Comparison of ENCODE assay signal across 12 cellular contexts in the genomic region with DNA sequence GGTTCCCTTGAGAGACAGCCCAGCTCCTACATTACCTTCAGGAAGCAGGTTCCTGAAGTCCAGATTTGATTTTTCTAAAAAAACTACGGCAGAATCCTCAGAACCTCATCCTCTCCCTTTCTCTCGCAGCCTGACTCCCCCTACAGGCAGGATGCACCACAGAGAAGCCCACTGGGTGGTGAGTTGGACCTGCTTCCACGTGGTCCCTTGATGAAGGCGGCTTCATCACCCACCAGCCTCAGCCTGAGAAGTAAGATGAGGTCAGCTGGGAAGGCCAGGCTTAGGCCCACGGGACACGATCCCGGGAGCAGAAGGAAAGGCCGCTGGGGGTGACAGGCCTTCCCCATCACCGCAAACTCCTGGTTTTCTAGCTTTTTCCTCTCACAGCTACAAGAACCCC.
DNase-seq lines count a peak whose midpoint lies in the region; ATAC-seq and TF ChIP-seq lines count a peak whose summit lies in the region.
"Had no signal": no experiment of that assay in that cellular context is flagged by ENCODE, and none has a peak within 500 bp of the region (broad histone marks: within the 10 kb centered on the region; RNA-seq: fewer than 3 reads in every experiment).

No MANE protein-coding gene starts in this region.

- no peak overlapping the region for H3K27ac ChIP-seq in mammary epithelial cell (ENCODE audit: insufficient read depth, low read depth, low read length)
- H3K27ac ChIP-seq in mesodermal cell (ENCODE audit: low read depth, low read length, severe bottlenecking) = peak overlapping the region; percentile 23
- H3K27ac ChIP-seq in suprapubic skin = no peak overlapping the region
- H3K27ac ChIP-seq: vagina had no signal

- H3K4me3 ChIP-seq in AG10803 (ENCODE audit: low read length) = no peak overlapping the region
- H3K4me3 ChIP-seq in mammary epithelial cell (replicated peaks in 1 of 3; ENCODE audit: insufficient read depth in 1 of 3, low read depth in 2 of 3, low read length in 3 of 3) = no peak overlapping the region
- H3K4me3 ChIP-seq in mesodermal cell (ENCODE audit: extremely low read depth, insufficient read depth, low read length, poor library complexity, severe bottlenecking) = no peak overlapping the region
- no peak overlapping the region for H3K4me3 ChIP-seq in suprapubic skin
- H3K4me3 ChIP-seq: vagina had no signal

- H3K36me3 ChIP-seq in mammary epithelial cell (ENCODE audit: insufficient read depth, low read length) (peaks cover 43% of the 10 kb centered on the region), mesodermal cell (ENCODE audit: control insufficient read depth, insufficient read depth, low read length) (peaks cover 94% of the 10 kb centered on the region), suprapubic skin (peaks cover 67% of the 10 kb centered on the region)

- H3K9ac ChIP-seq in mammary epithelial cell (ENCODE audit: insufficient read depth, low read length) = no peak overlapping the region

- H3K4me3 Mint-ChIP-seq in natural killer cell = no peak overlapping the region
- H3K4me3 Mint-ChIP-seq: CD8-positive, alpha-beta memory T cell had no signal

- no peak overlapping the region for H2AFZ ChIP-seq in mammary epithelial cell (ENCODE audit: low read depth, low read length)

- H3K27me3 ChIP-seq in mammary epithelial cell (ENCODE audit: insufficient read depth, low read length) = no peaks in the 10 kb centered on the region
- H3K27me3 ChIP-seq in suprapubic skin = no peaks in the 10 kb centered on the region
- H3K27me3 ChIP-seq: vagina had no signal

- TF ChIP-seq POLR2A in suprapubic skin (IDR thresholded peaks at IDR 0.05) = no peak

- H3K9me3 ChIP-seq in mammary epithelial cell (replicated peaks; ENCODE audit: insufficient read depth, low read length) (no peaks in the 10 kb centered on the region), mesodermal cell (ENCODE audit: control insufficient read depth, low read length) (no peaks in the 10 kb centered on the region), suprapubic skin (no peaks in the 10 kb centered on the region)
- H3K9me3 ChIP-seq: vagina had no signal

- peak; percentile 37 for TF ChIP-seq CTCF in AG10803 (conservative IDR thresholded peaks at IDR 0.05; ENCODE audit: low read length)
- TF ChIP-seq CTCF in mammary epithelial cell (conservative IDR thresholded peaks at IDR 0.05 in 1 of 2, IDR thresholded peaks at IDR 0.05 in 1 of 2; ENCODE audit: extremely low read depth in 1 of 2, insufficient read depth in 1 of 2, low read depth in 1 of 2, low read length in 2 of 2) = peak; percentile 13 to 29
- no peak for TF ChIP-seq CTCF in natural killer cell (IDR thresholded peaks at IDR 0.05)
- no peak for TF ChIP-seq CTCF in suprapubic skin (IDR thresholded peaks at IDR 0.05)

- H3K9me3 Mint-ChIP-seq in natural killer cell = peaks cover 2 to 6% of the 10 kb centered on the region in 2 donors

- no peak for ATAC-seq in natural killer cell
- ATAC-seq: left lobe of liver had no signal

- H3K79me2 ChIP-seq in mammary epithelial cell (ENCODE audit: insufficient read depth, low read length) = peaks cover 90% of the 10 kb centered on the region

- in situ Hi-C loops in mammary epithelial cell (cut with MboI; ENCODE audit: low sequenced_read_pairs in 2 of 2) = no loop called here

- H4K20me1 ChIP-seq in mammary epithelial cell (ENCODE audit: insufficient read depth, low read length) = no peaks in the 10 kb centered on the region

- H3K27me3 Mint-ChIP-seq in natural killer cell (ENCODE audit: low read depth in 2 of 2) = no peaks in the 10 kb centered on the region

- H3K4me1 ChIP-seq in mammary epithelial cell (ENCODE audit: insufficient read depth, low read length) = peaks cover 55% of the 10 kb centered on the region
- peaks cover 41% of the 10 kb centered on the region for H3K4me1 ChIP-seq in mesodermal cell (ENCODE audit: control insufficient read depth, insufficient read depth, low read length, poor library complexity, severe bottlenecking)
- peaks cover 3% of the 10 kb centered on the region for H3K4me1 ChIP-seq in suprapubic skin

- peaks cover 27 to 37% of the 10 kb centered on the region in 2 donors for H3K4me1 Mint-ChIP-seq in natural killer cell

- dilution Hi-C loops in mammary epithelial cell (cut with HindIII; ENCODE audit: low sequenced_read_pairs) = no loop called here

- WGBS in mammary epithelial cell (ENCODE audit: low coverage, missing lambda C conversion rate) = 83% methylated on average over 9 of the region's 9 CpGs
- WGBS in mesodermal cell (ENCODE audit: insufficient coverage in 2 of 2), 2 experiments = 95 to 99% methylated on average over 7 of the region's 9 CpGs
- WGBS in suprapubic skin = 87% methylated on average over 9 of the region's 9 CpGs

- H3K27ac Mint-ChIP-seq in natural killer cell = no peak overlapping the region

- no peak for DNase-seq in AG10803 (ENCODE audit: low read depth)
- peak; percentile 22 for DNase-seq in HEK293T (ENCODE audit: extremely low spot score)
- no peak for DNase-seq in mammary epithelial cell
- no peak for DNase-seq in NCI-H345 (lab: John Stamatoyannopoulos, UW)
- DNase-seq in activated CD4-positive, alpha-beta T cell treated with anti-CD3 and anti-CD28 coated beads for 48 hours = no peak
- DNase-seq in natural killer cell = no peak
- no peak for DNase-seq in suprapubic skin (ENCODE audit: low spot score in 2 of 2)
- DNase-seq: amygdala; CD8-positive, alpha-beta memory T cell had no signal

- CTCF ChIA-PET in HEK293T (lab: Yijun Ruan, JAX) = interaction anchor here (2.0 kb wide), 1 partner anchor 15 kb away, joined by 7 read pairs; no protein-coding TSS in a partner anchor
- CTCF ChIA-PET in mammary epithelial cell (lab: Charles Lee; ENCODE audit: low non-redundant PET) = no interaction called here

- BruUV-seq in mammary epithelial cell (replicated peaks; lab: Mats Ljungman, UMichigan) = no TSS peak

- no peaks in the 10 kb centered on the region for H3K36me3 Mint-ChIP-seq in natural killer cell

- intact Hi-C loops in mammary epithelial cell (cut with micrococcal nuclease) (no loop called here), natural killer cell (cut with micrococcal nuclease) (no loop called here)

- POLR2A ChIA-PET in HEK293T (lab: Yijun Ruan, JAX) = no interaction called here

- H3K4me2 ChIP-seq in mammary epithelial cell (ENCODE audit: insufficient read depth, low read depth, low read length) = no peak overlapping the region

- no peak for TF ChIP-seq EP300 in suprapubic skin (IDR thresholded peaks at IDR 0.05)

TF ChIP-seq in HEK293T, 16 proteins besides CTCF, POLR2A, EP300 and RAD21:
- TF ChIP-seq ZNF384 (IDR thresholded peaks at IDR 0.05) (no peak), BHLHE40 (IDR thresholded peaks at IDR 0.05; ENCODE audit: borderline replicate concordance) (no peak), SP1 (IDR thresholded peaks at IDR 0.05) (no peak), SUZ12 (IDR thresholded peaks at IDR 0.05) (no peak), FOXA1 (IDR thresholded peaks at IDR 0.05) (no peak), HDGF (IDR thresholded peaks at IDR 0.05; ENCODE audit: borderline replicate concordance) (no peak), FOXK2 (IDR thresholded peaks at IDR 0.05) (no peak), L3MBTL2 (conservative IDR thresholded peaks at IDR 0.05) (no peak), LEF1 (IDR thresholded peaks at IDR 0.05; ENCODE audit: borderline replicate concordance) (no peak), ARNT (IDR thresholded peaks at IDR 0.05) (no peak), ELF4 (IDR thresholded peaks at IDR 0.05) (no peak), NFRKB (IDR thresholded peaks at IDR 0.05) (no peak)
- TF ChIP-seq, protein P1, sequence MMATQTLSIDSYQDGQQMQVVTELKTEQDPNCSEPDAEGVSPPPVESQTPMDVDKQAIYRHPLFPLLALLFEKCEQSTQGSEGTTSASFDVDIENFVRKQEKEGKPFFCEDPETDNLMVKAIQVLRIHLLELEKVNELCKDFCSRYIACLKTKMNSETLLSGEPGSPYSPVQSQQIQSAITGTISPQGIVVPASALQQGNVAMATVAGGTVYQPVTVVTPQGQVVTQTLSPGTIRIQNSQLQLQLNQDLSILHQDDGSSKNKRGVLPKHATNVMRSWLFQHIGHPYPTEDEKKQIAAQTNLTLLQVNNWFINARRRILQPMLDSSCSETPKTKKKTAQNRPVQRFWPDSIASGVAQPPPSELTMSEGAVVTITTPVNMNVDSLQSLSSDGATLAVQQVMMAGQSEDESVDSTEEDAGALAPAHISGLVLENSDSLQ (IDR thresholded peaks at IDR 0.05) = no peak
TF ChIP-seq in HEK293T: peak in this region for 0.

Comparison
In these comparisons a context has a peak if more than half of its experiments do, and no peak if none do; other contexts are left out.
1. CTCF ChIP-seq: peak in AG10803 (single experiment) and mammary epithelial cell (2 of 2); none in natural killer cell (single experiment) and suprapubic skin (0 of 2).